Comparison of ENCODE assay signal across 1 cellular context in the genomic region with DNA sequence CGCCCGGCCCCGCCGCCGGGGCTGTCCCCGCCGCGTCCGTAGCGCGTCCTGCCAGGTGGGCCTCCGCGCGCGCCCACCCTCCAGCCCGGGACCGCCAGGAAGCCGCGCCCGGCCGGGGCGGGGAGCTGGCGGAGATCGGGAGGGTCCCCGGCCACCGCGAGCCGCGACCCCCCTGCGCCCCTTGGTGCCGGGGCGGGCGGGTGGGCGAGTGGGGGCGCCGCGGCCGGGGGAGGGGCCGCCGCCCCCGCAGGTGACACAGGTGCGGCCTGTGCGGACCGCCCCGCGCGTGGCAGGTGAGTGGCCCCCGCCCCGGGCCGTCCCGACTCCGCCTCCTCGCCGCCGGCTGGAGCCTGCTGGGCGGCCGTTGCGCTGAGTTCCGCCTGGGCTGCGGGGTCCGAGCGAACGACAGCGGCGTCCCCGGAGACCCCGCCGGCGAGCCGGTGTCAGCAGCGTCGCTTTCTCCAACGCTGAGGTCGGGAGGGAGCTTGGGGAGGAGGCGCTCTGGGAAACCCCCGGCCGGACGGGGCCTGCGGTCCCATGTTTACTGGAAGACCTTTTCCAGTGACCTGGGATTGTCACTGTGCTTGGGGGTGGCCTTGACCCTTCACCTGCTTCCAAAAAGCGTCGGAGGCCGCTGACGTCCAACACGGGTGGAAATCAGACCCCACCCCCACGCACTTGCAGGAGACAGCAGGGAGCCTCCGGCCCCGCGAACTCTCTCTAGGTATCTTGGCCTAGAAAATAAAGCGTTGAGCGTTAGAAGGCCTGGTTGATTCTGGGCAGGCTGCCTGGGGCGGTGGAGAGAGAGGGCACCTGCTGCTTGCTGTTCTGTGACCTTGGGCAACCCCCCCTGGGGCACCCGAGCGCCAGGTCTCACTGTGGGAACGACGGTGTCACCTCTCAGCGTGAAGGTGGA.
TF ChIP-seq lines count a peak whose summit lies in the region.

No MANE protein-coding gene starts in this region.

TF ChIP-seq in HepG2, 621 proteins besides CTCF, POLR2A, EP300 and RAD21 (continued from another document and continues in another):
- TF ChIP-seq, protein P1, sequence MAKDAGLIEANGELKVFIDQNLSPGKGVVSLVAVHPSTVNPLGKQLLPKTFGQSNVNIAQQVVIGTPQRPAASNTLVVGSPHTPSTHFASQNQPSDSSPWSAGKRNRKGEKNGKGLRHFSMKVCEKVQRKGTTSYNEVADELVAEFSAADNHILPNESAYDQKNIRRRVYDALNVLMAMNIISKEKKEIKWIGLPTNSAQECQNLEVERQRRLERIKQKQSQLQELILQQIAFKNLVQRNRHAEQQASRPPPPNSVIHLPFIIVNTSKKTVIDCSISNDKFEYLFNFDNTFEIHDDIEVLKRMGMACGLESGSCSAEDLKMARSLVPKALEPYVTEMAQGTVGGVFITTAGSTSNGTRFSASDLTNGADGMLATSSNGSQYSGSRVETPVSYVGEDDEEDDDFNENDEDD (CRISPR knock-in tag; IDR thresholded peaks at IDR 0.05; ENCODE audit: borderline replicate concordance) = no peak
- TF ChIP-seq PAF1 (CRISPR knock-in tag; IDR thresholded peaks at IDR 0.05) = no peak
- no peak for TF ChIP-seq ZNF530 (CRISPR knock-in tag; IDR thresholded peaks at IDR 0.05; ENCODE audit: low read depth)
- TF ChIP-seq SNAPC2 (CRISPR knock-in tag; IDR thresholded peaks at IDR 0.05) = no peak
- TF ChIP-seq ZNF34 (CRISPR knock-in tag; IDR thresholded peaks at IDR 0.05; ENCODE audit: borderline replicate concordance) = no peak
- no peak for TF ChIP-seq KMT2A (CRISPR knock-in tag; IDR thresholded peaks at IDR 0.05)
- TF ChIP-seq TARDBP (CRISPR knock-in tag; IDR thresholded peaks at IDR 0.05) = no peak
- no peak for TF ChIP-seq SAFB2 (CRISPR knock-in tag; IDR thresholded peaks at IDR 0.05; ENCODE audit: borderline replicate concordance, low read depth)
- TF ChIP-seq ZKSCAN8 (CRISPR knock-in tag; IDR thresholded peaks at IDR 0.05; ENCODE audit: borderline replicate concordance) = no peak
- TF ChIP-seq, protein P2, sequence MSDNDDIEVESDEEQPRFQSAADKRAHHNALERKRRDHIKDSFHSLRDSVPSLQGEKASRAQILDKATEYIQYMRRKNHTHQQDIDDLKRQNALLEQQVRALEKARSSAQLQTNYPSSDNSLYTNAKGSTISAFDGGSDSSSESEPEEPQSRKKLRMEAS (IDR thresholded peaks at IDR 0.05) = 0 out of 2 replicates have a peak, but pooled peaks have one; percentile 50
- 0 out of 2 replicates have a peak, but pooled peaks have one; percentile 46 for TF ChIP-seq HOXD1 (CRISPR knock-in tag; IDR thresholded peaks at IDR 0.05)
- TF ChIP-seq ZNF446 (CRISPR knock-in tag; IDR thresholded peaks at IDR 0.05) = no peak
- TF ChIP-seq ZNF660 (CRISPR knock-in tag; IDR thresholded peaks at IDR 0.05; ENCODE audit: borderline replicate concordance, low read depth) = no peak
- TF ChIP-seq CBX2 (IDR thresholded peaks at IDR 0.05; ENCODE audit: low read depth, low read length) = no peak
- no peak for TF ChIP-seq CBX2 (CRISPR knock-in tag; IDR thresholded peaks at IDR 0.05; ENCODE audit: low read depth)
- TF ChIP-seq TEAD3 (CRISPR knock-in tag; optimal IDR thresholded peaks at IDR 0.05; ENCODE audit: borderline replicate concordance) = peak; percentile 2
- TF ChIP-seq FOXA3 (CRISPR knock-in tag; IDR thresholded peaks at IDR 0.05) = peak; percentile 50
- TF ChIP-seq, protein P3, sequence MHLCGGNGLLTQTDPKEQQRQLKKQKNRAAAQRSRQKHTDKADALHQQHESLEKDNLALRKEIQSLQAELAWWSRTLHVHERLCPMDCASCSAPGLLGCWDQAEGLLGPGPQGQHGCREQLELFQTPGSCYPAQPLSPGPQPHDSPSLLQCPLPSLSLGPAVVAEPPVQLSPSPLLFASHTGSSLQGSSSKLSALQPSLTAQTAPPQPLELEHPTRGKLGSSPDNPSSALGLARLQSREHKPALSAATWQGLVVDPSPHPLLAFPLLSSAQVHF (CRISPR knock-in tag; IDR thresholded peaks at IDR 0.05) = no peak
- peak; percentile 57; the same call in 1 of the 2 replicates for TF ChIP-seq BORCS8-MEF2B (CRISPR knock-in tag; IDR thresholded peaks at IDR 0.05)
- peak; percentile 58; the same call in 1 of the 2 replicates for TF ChIP-seq SMAD1 (CRISPR knock-in tag; IDR thresholded peaks at IDR 0.05; ENCODE audit: borderline replicate concordance, low read depth)
- peak; percentile 76; the same call in 1 of the 2 replicates for TF ChIP-seq ZNF441 (CRISPR knock-in tag; IDR thresholded peaks at IDR 0.05; ENCODE audit: borderline replicate concordance)
- TF ChIP-seq ATF7-NPFF (CRISPR knock-in tag; IDR thresholded peaks at IDR 0.05; ENCODE audit: low read depth) = no peak
- TF ChIP-seq, protein P4, sequence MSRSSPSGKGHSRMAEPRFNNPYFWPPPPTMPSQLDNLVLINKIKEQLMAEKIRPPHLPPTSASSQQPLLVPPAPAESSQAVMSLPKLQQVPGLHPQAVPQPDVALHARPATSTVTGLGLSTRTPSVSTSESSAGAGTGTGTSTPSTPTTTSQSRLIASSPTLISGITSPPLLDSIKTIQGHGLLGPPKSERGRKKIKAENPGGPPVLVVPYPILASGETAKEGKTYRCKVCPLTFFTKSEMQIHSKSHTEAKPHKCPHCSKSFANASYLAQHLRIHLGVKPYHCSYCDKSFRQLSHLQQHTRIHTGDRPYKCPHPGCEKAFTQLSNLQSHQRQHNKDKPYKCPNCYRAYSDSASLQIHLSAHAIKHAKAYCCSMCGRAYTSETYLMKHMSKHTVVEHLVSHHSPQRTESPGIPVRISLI (CRISPR knock-in tag; IDR thresholded peaks at IDR 0.05; ENCODE audit: borderline replicate concordance) = no peak
- TF ChIP-seq, protein P5, sequence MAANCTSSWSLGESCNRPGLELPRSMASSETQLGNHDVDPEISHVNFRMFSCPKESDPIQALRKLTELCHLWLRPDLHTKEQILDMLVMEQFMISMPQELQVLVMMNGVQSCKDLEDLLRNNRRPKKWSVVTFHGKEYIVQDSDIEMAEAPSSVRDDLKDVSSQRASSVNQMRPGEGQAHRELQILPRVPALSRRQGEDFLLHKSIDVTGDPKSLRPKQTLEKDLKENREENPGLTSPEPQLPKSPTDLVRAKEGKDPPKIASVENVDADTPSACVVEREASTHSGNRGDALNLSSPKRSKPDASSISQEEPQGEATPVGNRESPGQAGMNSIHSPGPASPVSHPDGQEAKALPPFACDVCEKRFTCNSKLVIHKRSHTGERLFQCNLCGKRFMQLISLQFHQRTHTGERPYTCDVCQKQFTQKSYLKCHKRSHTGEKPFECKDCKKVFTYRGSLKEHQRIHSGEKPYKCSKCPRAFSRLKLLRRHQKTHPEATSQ (CRISPR knock-in tag; IDR thresholded peaks at IDR 0.05; ENCODE audit: borderline replicate concordance) = no peak
- no peak for TF ChIP-seq ZNF670 (CRISPR knock-in tag; IDR thresholded peaks at IDR 0.05; ENCODE audit: borderline replicate concordance)
- TF ChIP-seq ZNF230 (CRISPR knock-in tag; IDR thresholded peaks at IDR 0.05) = no peak
- TF ChIP-seq FOSL2 (CRISPR knock-in tag; IDR thresholded peaks at IDR 0.05) = no peak
- TF ChIP-seq ZFP41 (CRISPR knock-in tag; IDR thresholded peaks at IDR 0.05; ENCODE audit: borderline replicate concordance) = no peak
- TF ChIP-seq ZNF547 (CRISPR knock-in tag; IDR thresholded peaks at IDR 0.05) = no peak; the same call in 1 of the 2 replicates
- TF ChIP-seq MIXL1 (CRISPR knock-in tag; IDR thresholded peaks at IDR 0.05) = no peak
- TF ChIP-seq, protein P6, sequence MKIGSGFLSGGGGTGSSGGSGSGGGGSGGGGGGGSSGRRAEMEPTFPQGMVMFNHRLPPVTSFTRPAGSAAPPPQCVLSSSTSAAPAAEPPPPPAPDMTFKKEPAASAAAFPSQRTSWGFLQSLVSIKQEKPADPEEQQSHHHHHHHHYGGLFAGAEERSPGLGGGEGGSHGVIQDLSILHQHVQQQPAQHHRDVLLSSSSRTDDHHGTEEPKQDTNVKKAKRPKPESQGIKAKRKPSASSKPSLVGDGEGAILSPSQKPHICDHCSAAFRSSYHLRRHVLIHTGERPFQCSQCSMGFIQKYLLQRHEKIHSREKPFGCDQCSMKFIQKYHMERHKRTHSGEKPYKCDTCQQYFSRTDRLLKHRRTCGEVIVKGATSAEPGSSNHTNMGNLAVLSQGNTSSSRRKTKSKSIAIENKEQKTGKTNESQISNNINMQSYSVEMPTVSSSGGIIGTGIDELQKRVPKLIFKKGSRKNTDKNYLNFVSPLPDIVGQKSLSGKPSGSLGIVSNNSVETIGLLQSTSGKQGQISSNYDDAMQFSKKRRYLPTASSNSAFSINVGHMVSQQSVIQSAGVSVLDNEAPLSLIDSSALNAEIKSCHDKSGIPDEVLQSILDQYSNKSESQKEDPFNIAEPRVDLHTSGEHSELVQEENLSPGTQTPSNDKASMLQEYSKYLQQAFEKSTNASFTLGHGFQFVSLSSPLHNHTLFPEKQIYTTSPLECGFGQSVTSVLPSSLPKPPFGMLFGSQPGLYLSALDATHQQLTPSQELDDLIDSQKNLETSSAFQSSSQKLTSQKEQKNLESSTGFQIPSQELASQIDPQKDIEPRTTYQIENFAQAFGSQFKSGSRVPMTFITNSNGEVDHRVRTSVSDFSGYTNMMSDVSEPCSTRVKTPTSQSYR (CRISPR knock-in tag; IDR thresholded peaks at IDR 0.05; ENCODE audit: borderline replicate concordance) = no peak
- TF ChIP-seq, protein P7, sequence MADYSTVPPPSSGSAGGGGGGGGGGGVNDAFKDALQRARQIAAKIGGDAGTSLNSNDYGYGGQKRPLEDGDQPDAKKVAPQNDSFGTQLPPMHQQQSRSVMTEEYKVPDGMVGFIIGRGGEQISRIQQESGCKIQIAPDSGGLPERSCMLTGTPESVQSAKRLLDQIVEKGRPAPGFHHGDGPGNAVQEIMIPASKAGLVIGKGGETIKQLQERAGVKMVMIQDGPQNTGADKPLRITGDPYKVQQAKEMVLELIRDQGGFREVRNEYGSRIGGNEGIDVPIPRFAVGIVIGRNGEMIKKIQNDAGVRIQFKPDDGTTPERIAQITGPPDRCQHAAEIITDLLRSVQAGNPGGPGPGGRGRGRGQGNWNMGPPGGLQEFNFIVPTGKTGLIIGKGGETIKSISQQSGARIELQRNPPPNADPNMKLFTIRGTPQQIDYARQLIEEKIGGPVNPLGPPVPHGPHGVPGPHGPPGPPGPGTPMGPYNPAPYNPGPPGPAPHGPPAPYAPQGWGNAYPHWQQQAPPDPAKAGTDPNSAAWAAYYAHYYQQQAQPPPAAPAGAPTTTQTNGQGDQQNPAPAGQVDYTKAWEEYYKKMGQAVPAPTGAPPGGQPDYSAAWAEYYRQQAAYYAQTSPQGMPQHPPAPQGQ (CRISPR knock-in tag; IDR thresholded peaks at IDR 0.05; ENCODE audit: borderline replicate concordance) = no peak
- TF ChIP-seq KAT7 (CRISPR knock-in tag; IDR thresholded peaks at IDR 0.05; ENCODE audit: borderline replicate concordance) = 0 out of 2 replicates have a peak, but pooled peaks have one; percentile 34
- no peak for TF ChIP-seq KDM5B (CRISPR knock-in tag; IDR thresholded peaks at IDR 0.05; ENCODE audit: borderline replicate concordance)
- TF ChIP-seq HNRNPLL (IDR thresholded peaks at IDR 0.05; ENCODE audit: low read depth, low read length, poor library complexity, severe bottlenecking) = peak; percentile 78
- no peak for TF ChIP-seq ZNF552 (CRISPR knock-in tag; IDR thresholded peaks at IDR 0.05; ENCODE audit: borderline replicate concordance)
- TF ChIP-seq FIP1L1 (IDR thresholded peaks at IDR 0.05; ENCODE audit: borderline replicate concordance, insufficient read depth, low read depth, low read length) = no peak
- TF ChIP-seq, protein P8, sequence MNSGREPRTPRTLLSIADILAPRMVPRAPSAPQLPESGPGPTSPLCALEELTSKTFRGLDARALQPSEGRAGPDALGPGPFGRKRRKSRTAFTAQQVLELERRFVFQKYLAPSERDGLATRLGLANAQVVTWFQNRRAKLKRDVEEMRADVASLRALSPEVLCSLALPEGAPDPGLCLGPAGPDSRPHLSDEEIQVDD (CRISPR knock-in tag; IDR thresholded peaks at IDR 0.05; ENCODE audit: borderline replicate concordance) = no peak
- TF ChIP-seq ZNF737 (CRISPR knock-in tag; IDR thresholded peaks at IDR 0.05; ENCODE audit: borderline replicate concordance) = no peak
- TF ChIP-seq TCF7 (IDR thresholded peaks at IDR 0.05; ENCODE audit: low read depth) = no peak
- TF ChIP-seq HMG20B (CRISPR knock-in tag; conservative IDR thresholded peaks at IDR 0.05) = no peak
- TF ChIP-seq ZNF30 (CRISPR knock-in tag; IDR thresholded peaks at IDR 0.05) = no peak
- TF ChIP-seq, protein P9, sequence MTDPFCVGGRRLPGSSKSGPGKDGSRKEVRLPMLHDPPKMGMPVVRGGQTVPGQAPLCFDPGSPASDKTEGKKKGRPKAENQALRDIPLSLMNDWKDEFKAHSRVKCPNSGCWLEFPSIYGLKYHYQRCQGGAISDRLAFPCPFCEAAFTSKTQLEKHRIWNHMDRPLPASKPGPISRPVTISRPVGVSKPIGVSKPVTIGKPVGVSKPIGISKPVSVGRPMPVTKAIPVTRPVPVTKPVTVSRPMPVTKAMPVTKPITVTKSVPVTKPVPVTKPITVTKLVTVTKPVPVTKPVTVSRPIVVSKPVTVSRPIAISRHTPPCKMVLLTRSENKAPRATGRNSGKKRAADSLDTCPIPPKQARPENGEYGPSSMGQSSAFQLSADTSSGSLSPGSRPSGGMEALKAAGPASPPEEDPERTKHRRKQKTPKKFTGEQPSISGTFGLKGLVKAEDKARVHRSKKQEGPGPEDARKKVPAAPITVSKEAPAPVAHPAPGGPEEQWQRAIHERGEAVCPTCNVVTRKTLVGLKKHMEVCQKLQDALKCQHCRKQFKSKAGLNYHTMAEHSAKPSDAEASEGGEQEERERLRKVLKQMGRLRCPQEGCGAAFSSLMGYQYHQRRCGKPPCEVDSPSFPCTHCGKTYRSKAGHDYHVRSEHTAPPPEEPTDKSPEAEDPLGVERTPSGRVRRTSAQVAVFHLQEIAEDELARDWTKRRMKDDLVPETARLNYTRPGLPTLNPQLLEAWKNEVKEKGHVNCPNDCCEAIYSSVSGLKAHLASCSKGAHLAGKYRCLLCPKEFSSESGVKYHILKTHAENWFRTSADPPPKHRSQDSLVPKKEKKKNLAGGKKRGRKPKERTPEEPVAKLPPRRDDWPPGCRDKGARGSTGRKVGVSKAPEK (CRISPR knock-in tag; IDR thresholded peaks at IDR 0.05; ENCODE audit: borderline replicate concordance) = no peak
- TF ChIP-seq RNF2 (conservative IDR thresholded peaks at IDR 0.05; ENCODE audit: low read depth) = no peak
- TF ChIP-seq ZNF326 (CRISPR knock-in tag; IDR thresholded peaks at IDR 0.05; ENCODE audit: borderline replicate concordance) = no peak
- TF ChIP-seq ZNF367 (CRISPR knock-in tag; IDR thresholded peaks at IDR 0.05; ENCODE audit: borderline replicate concordance) = no peak; the same call in 1 of the 2 replicates
- TF ChIP-seq KLF12 (CRISPR knock-in tag; IDR thresholded peaks at IDR 0.05; ENCODE audit: borderline replicate concordance) = peak; percentile 26; the same call in 1 of the 2 replicates
- no peak for TF ChIP-seq CREM (IDR thresholded peaks at IDR 0.05)
- no peak for TF ChIP-seq CREM (CRISPR knock-in tag; IDR thresholded peaks at IDR 0.05)
- no peak for TF ChIP-seq ZNF337 (CRISPR knock-in tag; IDR thresholded peaks at IDR 0.05; ENCODE audit: borderline replicate concordance, low read depth)
